13 cellular contexts compared by ENCODE assay signal in the genomic region with DNA sequence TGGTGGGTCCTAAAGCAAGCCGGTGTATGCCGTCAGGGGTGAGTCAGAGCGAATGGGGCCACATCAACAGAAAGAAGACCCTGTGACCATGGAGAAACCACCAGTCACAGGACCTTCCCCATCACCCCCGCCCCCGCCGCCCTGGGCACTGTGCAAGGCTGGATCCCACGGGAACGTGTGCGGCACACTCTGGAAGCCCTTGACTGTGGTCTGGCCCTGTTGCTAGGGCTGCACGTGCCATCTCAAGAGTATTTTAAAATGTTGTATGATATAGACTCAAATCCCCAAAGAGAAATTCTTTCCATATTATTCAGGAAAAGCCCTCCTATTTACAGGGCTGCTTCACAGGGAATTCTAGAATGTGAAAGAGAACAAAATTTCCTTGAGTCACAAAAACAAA.
"Had no signal": no experiment of that assay in that cellular context is flagged by ENCODE, and none has a peak within 500 bp of the region (broad histone marks: within the 10 kb centered on the region; RNA-seq: fewer than 3 reads in every experiment).

No MANE protein-coding gene starts in this region.

- H3K27ac ChIP-seq: cardiac muscle cell had no signal

- DNase-seq: activated CD4-positive, alpha-beta T cell treated with anti-CD3 and anti-CD28 coated beads, Interleukin-2, amount 50 U/mL, for 1 hour; activated CD4-positive, CD25-positive, alpha-beta regulatory T cell; activated gamma-delta T cell; activated T-cell treated with anti-CD3 and anti-CD28 coated beads, Interleukin-2, amount 50 U/mL, for 1 hour; effector CD4-positive, alpha-beta T cell; hippocampal formation; kidney glomerular epithelial cell; posterior cingulate gyrus; small intestine; substantia nigra; T-helper 2 cell; trophoblast cell had no signal

- H3K36me3 ChIP-seq: cardiac muscle cell had no signal

- H3K4me3 ChIP-seq: cardiac muscle cell had no signal

- H3K27me3 ChIP-seq: cardiac muscle cell had no signal
